In genomic region chr20:45575931-45576330, GRCh38 we compare ENCODE assay signal across 36 cellular contexts. TPM values are rescaled to one million over a fixed set of nuclear protein-coding genes. Genes with fewer than 3 reads are reported as not detected.
"Had no signal": no experiment of that assay in that cellular context is flagged by ENCODE, and none has a peak within 500 bp of the region (broad histone marks: within the 10 kb centered on the region; RNA-seq: fewer than 3 reads in every experiment).

No MANE protein-coding gene starts in this region.

- H3K79me2 ChIP-seq: hepatocyte had no signal

- H3K27ac ChIP-seq: heart right ventricle, hepatocyte, left ventricle myocardium inferior, pancreas, right atrium auricular region, right lobe of liver, stomach, testis, transverse colon had no signal

- FAIRE-seq: islet of Langerhans, kidney, pancreas, urothelium cell line had no signal

- H3K4me2 ChIP-seq: hepatocyte, smooth muscle cell had no signal

- H3K27ac Mint-ChIP-seq: immature natural killer cell; memory B cell; mesothelial cell of epicardium; naive B cell; natural killer cell; nephron progenitor cell; stimulated activated memory B cell treated with anti-CD40 and anti-IgM and Interleukin-4, amounts not matched to agents 10 μg/mL and 1 μg/mL and 100 μg/mL, for 72 hours had no signal

- H3K27me3 ChIP-seq: hepatocyte, pancreas, right atrium auricular region, right lobe of liver, testis, thyroid gland, upper lobe of left lung had no signal

- H3K4me1 Mint-ChIP-seq: immature natural killer cell; memory B cell; naive B cell; natural killer cell; nephron progenitor cell; stimulated activated memory B cell treated with anti-CD40 and anti-IgM and Interleukin-4, amounts not matched to agents 10 μg/mL and 1 μg/mL and 100 μg/mL, for 72 hours had no signal

- H3K4me3 ChIP-seq: heart right ventricle, hepatocyte, left ventricle myocardium inferior, pancreas, right atrium auricular region, right lobe of liver, smooth muscle cell, stomach, testis, thyroid gland, transverse colon, upper lobe of left lung had no signal

- DNase-seq: heart right ventricle; immature natural killer cell; kidney; left colon; left ventricle myocardium inferior; naive B cell; natural killer cell; nephron progenitor cell; pancreas; posterior cingulate gyrus; right lobe of liver; stimulated activated CD4-positive, alpha-beta T cell treated with anti-CD3 and anti-CD28 coated beads, Interleukin-1b, Interleukin-23, amount 100 ng/mL, for 48 hours; stimulated activated CD4-positive, alpha-beta T cell treated with anti-CD3 and anti-CD28 coated beads, Interleukin-2, amount 100 ng/mL, for 48 hours; stimulated activated CD4-positive, alpha-beta T cell treated with anti-CD3 and anti-CD28 coated beads, Interleukin-4, amount 100 ng/mL, for 4 hours; stimulated activated CD8-positive, alpha-beta memory T cell treated with anti-CD3 and anti-CD28 coated beads, Interleukin-4, amount 100 ng/mL, for 48 hours; stimulated activated naive CD4-positive, alpha-beta T cell treated with Interleukin-2 at 50 U/mL for 16 hours; stomach; testis; thyroid gland; transverse colon; upper lobe of left lung had no signal

- H3K36me3 Mint-ChIP-seq: immature natural killer cell; memory B cell; mesothelial cell of epicardium; naive B cell; natural killer cell; stimulated activated memory B cell treated with anti-CD40 and anti-IgM and Interleukin-4, amounts not matched to agents 10 μg/mL and 1 μg/mL and 100 μg/mL, for 72 hours had no signal

- H3K36me3 ChIP-seq: heart right ventricle, left ventricle myocardium inferior, pancreas, right atrium auricular region, right lobe of liver, stomach, thyroid gland, transverse colon, upper lobe of left lung had no signal

- H3K9me3 Mint-ChIP-seq: immature natural killer cell, memory B cell, natural killer cell had no signal

- H3K4me3 Mint-ChIP-seq: immature natural killer cell; memory B cell; mesothelial cell of epicardium; naive B cell; natural killer cell; nephron progenitor cell; stimulated activated memory B cell treated with anti-CD40 and anti-IgM and Interleukin-4, amounts not matched to agents 10 μg/mL and 1 μg/mL and 100 μg/mL, for 72 hours had no signal

- H3K9me3 ChIP-seq: heart right ventricle, left ventricle myocardium inferior, pancreas, right lobe of liver, stomach, testis, thyroid gland, transverse colon, upper lobe of left lung had no signal

- ATAC-seq: heart right ventricle; left colon; natural killer cell; pancreas; right lobe of liver; stimulated activated memory B cell treated with anti-CD40 and anti-IgM and Interleukin-4, amounts not matched to agents 10 μg/mL and 1 μg/mL and 100 μg/mL, for 72 hours had no signal

- H3K4me1 ChIP-seq: heart right ventricle, left ventricle myocardium inferior, pancreas, right atrium auricular region, right lobe of liver, stomach, testis, transverse colon had no signal

- H2AFZ ChIP-seq: hepatocyte had no signal

RNA-seq across cellular contexts. Expression of gene WFDC8, which starts 3.2 kb away (rescaled TPM):
- total RNA-seq: heart right ventricle, hepatocyte, kidney, left colon, left ventricle myocardium inferior, lower leg skin, lung microvascular endothelial cell, mesothelial cell of epicardium, mononuclear cell, natural killer cell, omental fat pad, pancreas, pulmonary artery endothelial cell, renal cortical epithelial cell, right atrium auricular region, right lobe of liver, skeletal muscle tissue, smooth muscle cell, stomach, testis, transverse colon, upper lobe of left lung had no signal
- polyA plus RNA-seq: heart right ventricle, hepatocyte, immature natural killer cell, pancreas, smooth muscle cell, stomach had no signal

RNA-seq across cellular contexts. Expression of gene EPPIN, which starts 28.7 kb away (rescaled TPM):
- total RNA-seq: heart right ventricle, hepatocyte, kidney, left colon, left ventricle myocardium inferior, lower leg skin, lung microvascular endothelial cell, mesothelial cell of epicardium, mononuclear cell, natural killer cell, omental fat pad, pancreas, pulmonary artery endothelial cell, renal cortical epithelial cell, right atrium auricular region, right lobe of liver, skeletal muscle tissue, smooth muscle cell, stomach, transverse colon had no signal
- polyA plus RNA-seq: heart right ventricle, hepatocyte, immature natural killer cell, pancreas, smooth muscle cell, stomach had no signal

RNA-seq across cellular contexts. Expression of gene WFDC6, which starts 36.6 kb away (rescaled TPM):
- total RNA-seq: heart right ventricle, hepatocyte, kidney, left colon, left ventricle myocardium inferior, lung microvascular endothelial cell, mesothelial cell of epicardium, mononuclear cell, natural killer cell, omental fat pad, pancreas, pulmonary artery endothelial cell, renal cortical epithelial cell, right atrium auricular region, right lobe of liver, skeletal muscle tissue, smooth muscle cell, stomach, thyroid gland, transverse colon had no signal
- polyA plus RNA-seq: heart right ventricle, hepatocyte, immature natural killer cell, pancreas, smooth muscle cell, stomach had no signal

RNA-seq across cellular contexts. Expression of gene WFDC10A, which starts 53.6 kb away (rescaled TPM):
- total RNA-seq: heart right ventricle, hepatocyte, kidney, left colon, left ventricle myocardium inferior, lower leg skin, lung microvascular endothelial cell, mesothelial cell of epicardium, mononuclear cell, natural killer cell, omental fat pad, pancreas, pulmonary artery endothelial cell, renal cortical epithelial cell, right atrium auricular region, right lobe of liver, skeletal muscle tissue, smooth muscle cell, stomach, testis, thyroid gland, transverse colon, upper lobe of left lung had no signal
- polyA plus RNA-seq: heart right ventricle, hepatocyte, immature natural killer cell, pancreas, smooth muscle cell, stomach had no signal

RNA-seq across cellular contexts. Expression of gene WFDC9, which starts 55.2 kb away (rescaled TPM):
- total RNA-seq: heart right ventricle, hepatocyte, kidney, left colon, left ventricle myocardium inferior, lower leg skin, lung microvascular endothelial cell, mesothelial cell of epicardium, mononuclear cell, natural killer cell, omental fat pad, pancreas, pulmonary artery endothelial cell, renal cortical epithelial cell, right atrium auricular region, right lobe of liver, skeletal muscle tissue, smooth muscle cell, stomach, testis, thyroid gland, transverse colon, upper lobe of left lung had no signal
- polyA plus RNA-seq: heart right ventricle, hepatocyte, immature natural killer cell, pancreas, smooth muscle cell, stomach had no signal
